ENCODE assay signal across 13 cellular contexts in genomic region chr3:5330152-5330810, GRCh38.
DNase-seq lines count a peak whose midpoint lies in the region; ATAC-seq and TF ChIP-seq lines count a peak whose summit lies in the region.
"Had no signal": no experiment of that assay in that cellular context is flagged by ENCODE, and none has a peak within 500 bp of the region (broad histone marks: within the 10 kb centered on the region; RNA-seq: fewer than 3 reads in every experiment).

No MANE protein-coding gene starts in this region.

- H3K4me3 ChIP-seq in AG04450 (ENCODE audit: low read depth, low read length), result no peak overlapping the region
- no peak overlapping the region for H3K4me3 ChIP-seq in left lung
- H3K4me3 ChIP-seq: stomach had no signal

- H3K4me3 Mint-ChIP-seq in activated T-helper 17 cell treated with anti-CD3 and anti-CD28 coated beads, Interleukin-2, amount 50 U/mL, for 72 hours, result peak overlapping the region; percentile 76
- H3K4me3 Mint-ChIP-seq: activated T-helper 1 cell treated with anti-CD3 and anti-CD28 coated beads, Interleukin-12 subunit alpha, Interleukin-12 subunit beta, Interleukin-2, Interleukin-4 antibody, amounts not matched to agents 30 ng/mL and 10 ng/mL and 1 ng/mL, durations not matched to agents 14 hours and 24 hours and 36 hours; neural crest cell had no signal

- H3K36me3 Mint-ChIP-seq in activated T-helper 17 cell treated with anti-CD3 and anti-CD28 coated beads, Interleukin-2, amount 50 U/mL, for 72 hours (ENCODE audit: low read depth), result peaks cover 7% of the 10 kb centered on the region

- H3K27me3 Mint-ChIP-seq in activated T-helper 17 cell treated with anti-CD3 and anti-CD28 coated beads, Interleukin-2, amount 50 U/mL, for 72 hours, result peaks cover 12% of the 10 kb centered on the region

- no peaks in the 10 kb centered on the region for H3K36me3 ChIP-seq in left lung
- H3K36me3 ChIP-seq: stomach had no signal

- DNase-seq in AG04450 (ENCODE audit: low read depth, low spot score) (peak; percentile 78), Daoy (ENCODE audit: low read depth) (peak; percentile 61), non-pigmented ciliary epithelial cell (ENCODE audit: low read depth) (peak; percentile 57), left lung (no peak)
- DNase-seq: kidney, NCI-H2107, stomach had no signal

- H3K27me3 ChIP-seq in AG04450 (ENCODE audit: control insufficient read depth, insufficient read depth, low read length), result no peaks in the 10 kb centered on the region
- no peaks in the 10 kb centered on the region for H3K27me3 ChIP-seq in left lung
- H3K27me3 ChIP-seq: stomach had no signal

- peak overlapping the region; percentile 59 for H3K27ac Mint-ChIP-seq in activated T-helper 17 cell treated with anti-CD3 and anti-CD28 coated beads, Interleukin-2, amount 50 U/mL, for 72 hours
- H3K27ac Mint-ChIP-seq: activated T-helper 1 cell treated with anti-CD3 and anti-CD28 coated beads, Interleukin-12 subunit alpha, Interleukin-12 subunit beta, Interleukin-2, Interleukin-4 antibody, amounts not matched to agents 30 ng/mL and 10 ng/mL and 1 ng/mL, durations not matched to agents 14 hours and 24 hours and 36 hours had no signal

- intact Hi-C loops in left lung (cut with DNase I), result no loop called here

- peak; percentile 85 for ATAC-seq in activated T-helper 17 cell treated with anti-CD3 and anti-CD28 coated beads, Interleukin-2, amount 50 U/mL, for 72 hours (replicated peaks)
- ATAC-seq in left lung (no peak), HG02938 (IDR thresholded peaks at IDR 0.05; ENCODE audit: unreplicated experiment) (no peak), HG03025 (IDR thresholded peaks at IDR 0.05; ENCODE audit: low FRiP score, unreplicated experiment) (no peak)

- POLR2A ChIA-PET in AG04450 (lab: Yijun Ruan, JAX), result no interaction called here

- peaks cover 15% of the 10 kb centered on the region for H3K4me1 Mint-ChIP-seq in activated T-helper 17 cell treated with anti-CD3 and anti-CD28 coated beads, Interleukin-2, amount 50 U/mL, for 72 hours
- H3K4me1 Mint-ChIP-seq: neural crest cell had no signal

- no peaks in the 10 kb centered on the region for H3K4me1 ChIP-seq in left lung

- CTCF ChIA-PET in AG04450 (lab: Charles Lee), result no interaction called here

- H3K27ac ChIP-seq in AG04450 (ENCODE audit: low read depth, low read length) (no peak overlapping the region), left lung (no peak overlapping the region)
- H3K27ac ChIP-seq: KMS-11 had no signal

- TF ChIP-seq CTCF in AG04450 (IDR thresholded peaks at IDR 0.05; ENCODE audit: low read depth, low read length) (no peak), left lung (IDR thresholded peaks at IDR 0.05) (no peak)

- H3K9me3 ChIP-seq in AG04450 (ENCODE audit: control insufficient read depth, insufficient read depth, low read length) (no peaks in the 10 kb centered on the region), left lung (no peaks in the 10 kb centered on the region)
- H3K9me3 ChIP-seq: stomach had no signal

- peaks cover 5% of the 10 kb centered on the region for H3K9me3 Mint-ChIP-seq in activated T-helper 17 cell treated with anti-CD3 and anti-CD28 coated beads, Interleukin-2, amount 50 U/mL, for 72 hours
- H3K9me3 Mint-ChIP-seq: neural crest cell had no signal

Comparison
In these comparisons a context has a peak if more than half of its experiments do, and no peak if none do; other contexts are left out.
1. DNase-seq: peak in AG04450 (single experiment), Daoy (single experiment) and non-pigmented ciliary epithelial cell (single experiment); none in left lung (0 of 2).